Comparison of ENCODE assay signal across 8 cellular contexts in the genomic region with DNA sequence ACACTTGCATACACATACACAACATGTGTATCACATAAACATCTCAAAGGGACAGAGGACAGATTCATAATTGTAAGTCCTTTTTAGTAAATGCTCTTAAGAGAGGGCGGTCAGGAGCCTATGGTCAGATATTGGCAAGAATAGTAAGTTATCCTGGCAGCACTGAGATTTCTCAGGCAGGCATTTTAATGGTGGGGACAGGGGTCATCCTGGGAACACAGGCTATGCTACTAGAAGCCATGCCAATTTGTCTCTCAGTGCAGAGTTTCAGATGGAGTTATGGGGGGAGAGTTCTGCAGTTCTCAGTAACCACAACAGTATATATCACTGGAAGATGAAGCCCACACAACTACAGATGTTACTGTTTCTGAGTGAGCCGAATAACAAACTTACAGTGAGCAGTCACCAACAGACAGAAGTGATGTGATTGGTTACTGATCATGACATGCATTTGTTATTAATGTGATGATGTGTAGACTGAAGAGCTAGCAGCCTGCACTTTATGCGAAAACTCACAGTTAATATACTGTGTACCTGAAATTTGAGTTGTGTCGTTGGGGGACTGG. TPM values are rescaled to one million over a fixed set of nuclear protein-coding genes. Genes with fewer than 3 reads are reported as not detected.
DNase-seq lines count a peak whose midpoint lies in the region; ATAC-seq and TF ChIP-seq lines count a peak whose summit lies in the region.

No MANE protein-coding gene starts in this region.

- BruUV-seq in Panc1 (replicated peaks; lab: Mats Ljungman, UMichigan): no TSS peak

- H3K4me3 ChIP-seq in Panc1 (ENCODE audit: low read depth in 2 of 2, low read length in 2 of 2) (no peak overlapping the region), lower lobe of right lung (no peak overlapping the region), esophagus muscularis mucosa (no peak overlapping the region)

- no peak for TF ChIP-seq CTCF in GM10248 (IDR thresholded peaks at IDR 0.05; ENCODE audit: control extremely low read depth, extremely low read depth, low read depth, missing control alignments)
- no peak for TF ChIP-seq CTCF in Panc1 (IDR thresholded peaks at IDR 0.05)
- TF ChIP-seq CTCF in lower lobe of right lung (IDR thresholded peaks at IDR 0.05): no peak
- TF ChIP-seq CTCF in esophagus muscularis mucosa (IDR thresholded peaks at IDR 0.05): no peak

- in situ Hi-C loops in Panc1 (cut with HindIII; ENCODE audit: low pct_unique_long_range_greater_than_20kb, low sequenced_read_pairs): no loop called here

- H3K36me3 ChIP-seq in Panc1 (ENCODE audit: control insufficient read depth, insufficient read depth, low read length) (no peaks in the 10 kb centered on the region), lower lobe of right lung (no peaks in the 10 kb centered on the region), esophagus muscularis mucosa (no peaks in the 10 kb centered on the region)

- TF ChIP-seq POLR2A in esophagus muscularis mucosa (IDR thresholded peaks at IDR 0.05; ENCODE audit: low read depth): no peak

- CTCF ChIA-PET in GM10248 (lab: Yijun Ruan, JAX) (interaction anchor here (0.7 to 1.1 kb wide), 2 partner anchors 47 to 54 kb away, joined by 3 read pairs; no protein-coding TSS in a partner anchor), Panc1 (lab: Charles Lee) (no interaction called here)

- WGBS in esophagus muscularis mucosa: 88% methylated on average over 4 of the region's 4 CpGs

- no peak for TF ChIP-seq EP300 in esophagus muscularis mucosa (IDR thresholded peaks at IDR 0.05)

- POLR2A ChIA-PET in GM10248 (lab: Yijun Ruan, JAX) (interaction anchor here (0.6 kb wide), 1 partner anchor 195 kb away, joined by 3 read pairs; a partner anchor contains a TSS), Panc1 (lab: Charles Lee) (no interaction called here)

- peak overlapping the region; percentile 14; the same call in 1 of the 2 replicates for H3K27ac ChIP-seq in Panc1 (ENCODE audit: low read length)
- H3K27ac ChIP-seq in lower lobe of right lung: peak overlapping the region; percentile 59
- H3K27ac ChIP-seq in esophagus muscularis mucosa (replicated peaks in 1 of 4): peak overlapping the region in 1 of 4 donors; percentile 22

- H3K9me3 ChIP-seq in Panc1 (ENCODE audit: control insufficient read depth, insufficient read depth, low read depth, low read length) (no peaks in the 10 kb centered on the region), lower lobe of right lung (no peaks in the 10 kb centered on the region), esophagus muscularis mucosa (no peaks in the 10 kb centered on the region)

- peak; percentile 18 for ATAC-seq in GM21528 (IDR thresholded peaks at IDR 0.05; ENCODE audit: low FRiP score, unreplicated experiment)
- no peak for ATAC-seq in Panc1
- no peak for ATAC-seq in lower lobe of right lung

- peaks cover 19% of the 10 kb centered on the region for H3K4me1 ChIP-seq in Panc1 (ENCODE audit: control insufficient read depth, insufficient read depth, low read length)
- peaks cover 33% of the 10 kb centered on the region for H3K4me1 ChIP-seq in lower lobe of right lung
- peaks cover 13 to 23% (median 20%) of the 10 kb centered on the region in 4 donors for H3K4me1 ChIP-seq in esophagus muscularis mucosa

- H3K27me3 ChIP-seq in Panc1 (ENCODE audit: control insufficient read depth, insufficient read depth, low read length) (no peaks in the 10 kb centered on the region), lower lobe of right lung (ENCODE audit: low read depth) (no peaks in the 10 kb centered on the region), esophagus muscularis mucosa (no peaks in the 10 kb centered on the region)

- DNase-seq in GM10248 (ENCODE audit: extremely low spot score): peak; percentile 41
- no peak for DNase-seq in Panc1 (ENCODE audit: low read depth, low spot score)
- no peak for DNase-seq in lower lobe of right lung
- no peak for DNase-seq in stimulated activated CD4-positive, alpha-beta T cell treated with anti-CD3 and anti-CD28 coated beads, Interleukin-4, amount 100 ng/mL, for 1 hour
- no peak for DNase-seq in RPMI8226
- DNase-seq in DMS153 (lab: John Stamatoyannopoulos, UW): no peak
- no peak for DNase-seq in esophagus muscularis mucosa (ENCODE audit: extremely low spot score)

- intact Hi-C loops in Panc1 (cut with micrococcal nuclease; ENCODE audit: unreplicated experiment): no loop called here
- intact Hi-C loops in lower lobe of right lung (cut with DNase I): no loop called here
- intact Hi-C loops in esophagus muscularis mucosa (cut with DNase I): no loop called here

RNA-seq across cellular contexts. Expression of a gene that starts 16.4 kb away (rescaled TPM):
- total RNA-seq in Panc1 (2021; ENCODE audit: unreplicated experiment) (7.6 TPM), lower lobe of right lung (5.0 TPM), esophagus muscularis mucosa (10 to 100 TPM in 1 of 4 donors, 1 to 10 TPM in 3; 9.1 to 10.1 (median 10.0) TPM)
- 6.6 TPM for polyA plus RNA-seq in Panc1 (2012; ENCODE audit: insufficient read length)

RNA-seq across cellular contexts. Expression of a gene that starts 44.4 kb away (rescaled TPM):
- 466 TPM for total RNA-seq in Panc1 (2021; ENCODE audit: unreplicated experiment)
- 374 TPM for polyA plus RNA-seq in Panc1 (2012; ENCODE audit: insufficient read length)
- 173 TPM for total RNA-seq in lower lobe of right lung
- total RNA-seq in esophagus muscularis mucosa: 100 to 1,000 TPM; 113 to 243 (median 176) TPM
